15 cellular contexts compared by ENCODE assay signal in the genomic region with DNA sequence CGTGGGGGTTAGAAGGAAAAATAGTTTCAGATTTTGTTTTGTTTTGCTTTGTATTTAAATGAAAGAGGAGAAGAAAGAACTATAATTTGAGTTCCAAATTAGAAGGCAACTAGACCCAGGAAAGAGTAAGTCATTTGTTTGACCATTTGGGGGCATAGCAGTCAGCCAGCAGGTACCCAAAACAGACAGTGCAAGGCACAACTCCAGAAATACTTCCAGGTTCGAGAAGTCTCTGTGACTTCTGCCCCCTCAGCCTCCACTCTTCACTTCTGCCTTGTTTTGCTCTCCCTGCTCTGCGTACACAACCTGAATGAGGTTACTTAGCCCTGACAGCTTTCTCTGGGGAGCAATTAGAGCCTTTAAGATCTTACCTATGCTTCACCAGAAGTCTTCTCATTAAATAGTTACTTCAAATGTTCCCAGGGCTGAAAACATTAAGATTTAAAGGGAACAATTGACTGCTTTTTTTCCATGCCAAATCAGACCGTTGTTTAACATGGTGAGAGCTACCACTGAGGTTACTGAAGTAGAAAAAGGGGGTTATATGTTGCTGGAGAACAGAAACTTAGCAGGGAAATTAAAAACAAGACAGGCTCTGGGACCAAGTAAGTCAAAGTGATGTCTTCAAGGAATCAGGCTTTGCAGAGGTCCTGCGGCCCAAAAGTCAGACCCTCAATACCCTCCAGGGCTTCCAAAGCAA.
DNase-seq lines count a peak whose midpoint lies in the region; ATAC-seq and TF ChIP-seq lines count a peak whose summit lies in the region.
"Had no signal": no experiment of that assay in that cellular context is flagged by ENCODE, and none has a peak within 500 bp of the region (broad histone marks: within the 10 kb centered on the region; RNA-seq: fewer than 3 reads in every experiment).

No MANE protein-coding gene starts in this region.

- H3K4me3 Mint-ChIP-seq in IgD-negative memory B cell = peak overlapping the region in 3 of 4 donors; percentile 9 to 81 (median 57)
- H3K4me3 Mint-ChIP-seq: activated T-helper 17 cell treated with anti-CD3 and anti-CD28 coated beads, Interleukin-2, amount 50 U/mL, for 72 hours; CD4-positive, alpha-beta memory T cell had no signal

- no peaks in the 10 kb centered on the region for H3K36me3 ChIP-seq in mucosa of descending colon (ENCODE audit: low read depth)

- intact Hi-C loops in mucosa of descending colon (cut with DNase I, micrococcal nuclease) = no loop called here

- no peaks in the 10 kb centered on the region for H3K4me1 ChIP-seq in mucosa of descending colon (ENCODE audit: low read depth)
- H3K4me1 ChIP-seq: testis had no signal

- peaks cover 10% of the 10 kb centered on the region for H3K36me3 Mint-ChIP-seq in IgD-negative memory B cell
- H3K36me3 Mint-ChIP-seq: CD4-positive, alpha-beta memory T cell had no signal

- ATAC-seq in GM21447 (IDR thresholded peaks at IDR 0.05; ENCODE audit: unreplicated experiment) = peak; percentile 56
- ATAC-seq in mucosa of descending colon = peak; percentile 15
- ATAC-seq in GM19035 (IDR thresholded peaks at IDR 0.05; ENCODE audit: unreplicated experiment) = no peak
- no peak for ATAC-seq in HG03095 (IDR thresholded peaks at IDR 0.05; ENCODE audit: unreplicated experiment)
- ATAC-seq: activated T-helper 17 cell treated with anti-CD3 and anti-CD28 coated beads, Interleukin-2, amount 50 U/mL, for 72 hours had no signal

- in situ Hi-C loops in GM13977 (cut with MboI; ENCODE audit: low pct_unique_long_range_greater_than_20kb, low sequenced_read_pairs, unreplicated experiment) = no loop called here

- H3K4me3 ChIP-seq in mucosa of descending colon = no peak overlapping the region
- H3K4me3 ChIP-seq: testis had no signal

- H3K9me3 ChIP-seq in mucosa of descending colon = no peaks in the 10 kb centered on the region
- H3K9me3 ChIP-seq: testis had no signal

- H3K4me1 Mint-ChIP-seq in IgD-negative memory B cell = peaks cover 41 to 42% (median 41%) of the 10 kb centered on the region in 3 donors
- H3K4me1 Mint-ChIP-seq: activated T-helper 17 cell treated with anti-CD3 and anti-CD28 coated beads, Interleukin-2, amount 50 U/mL, for 72 hours; CD4-positive, alpha-beta memory T cell had no signal

- TF ChIP-seq CTCF in GM13977 (IDR thresholded peaks at IDR 0.05; ENCODE audit: extremely low read depth, insufficient read depth, missing control alignments) (peak; percentile 42), mucosa of descending colon (IDR thresholded peaks at IDR 0.05) (no peak)

- DNase-seq in GM13977 (ENCODE audit: low spot score) (no peak), mucosa of descending colon (no peak)
- no peak for DNase-seq in activated T-cell treated with anti-CD3 and anti-CD28 coated beads, Interleukin-2, amount 50 U/mL, for 1 hour
- DNase-seq: activated CD4-positive, alpha-beta T cell treated with anti-CD3 and anti-CD28 coated beads for 48 hours; CD4-positive, alpha-beta memory T cell; effector CD8-positive, alpha-beta T cell; GF-D8; NCI-H1092; NCI-H524 treated with DMSO at 0.1 percent for 48 hours; testis had no signal

- H3K27me3 Mint-ChIP-seq in IgD-negative memory B cell = no peaks in the 10 kb centered on the region
- H3K27me3 Mint-ChIP-seq: CD4-positive, alpha-beta memory T cell had no signal

- peaks cover 0 to 5% (median 3%) of the 10 kb centered on the region in 3 donors for H3K9me3 Mint-ChIP-seq in IgD-negative memory B cell

- peak overlapping the region; percentile 70 to 98 (median 92) for H3K27ac Mint-ChIP-seq in IgD-negative memory B cell
- H3K27ac Mint-ChIP-seq: activated T-helper 17 cell treated with anti-CD3 and anti-CD28 coated beads, Interleukin-2, amount 50 U/mL, for 72 hours; CD4-positive, alpha-beta memory T cell had no signal

Comparison
In these comparisons a context has a peak if more than half of its experiments do, and no peak if none do; other contexts are left out.
1. ATAC-seq: peak in GM21447 (single experiment) and mucosa of descending colon (single experiment); none in GM19035 (single experiment) and HG03095 (single experiment).